Comparison of ENCODE assay signal across 8 cellular contexts in genomic region chr1:121097867-121098215, GRCh38.
A peak's percentile ranks its signal among the peaks of the same experiment; 100 is the strongest.
DNase-seq lines count a peak whose midpoint lies in the region; ATAC-seq and TF ChIP-seq lines count a peak whose summit lies in the region.
"Not testable (repeated sequence)": the region's sequence is repeated elsewhere in the genome, so short reads cannot be mapped to it uniquely, and the experiment has no call there.

No MANE protein-coding gene starts in this region.

- peak overlapping the region; percentile 71 for H2AFZ ChIP-seq in mammary epithelial cell (ENCODE audit: low read depth, low read length)

- not testable (repeated sequence) for H3K27ac Mint-ChIP-seq in Caco-2 (ENCODE audit: unreplicated experiment); nephron
- peak overlapping the region in 1 of 2 donors; percentile 52 for H3K27ac Mint-ChIP-seq in stimulated activated naive CD8-positive, alpha-beta T cell treated with anti-CD3 and anti-CD28 coated beads, Interleukin-15, amount 100 ng/mL, for 72 hours

- CTCF ChIA-PET in Caco-2 (lab: Charles Lee); mammary epithelial cell (lab: Charles Lee; ENCODE audit: low non-redundant PET): not testable (repeated sequence)

- H3K4me3 ChIP-seq in Caco-2 (ENCODE audit: low read depth, low read length) (peak overlapping the region; percentile 24; the same call in 1 of the 2 replicates), HUES64 (ENCODE audit: low read length) (peak overlapping the region; percentile 53), mammary epithelial cell (replicated peaks in 1 of 3; ENCODE audit: insufficient read depth in 1 of 3, low read depth in 2 of 3, low read length in 3 of 3) (peak overlapping the region in 2 of 3 experiments; percentile 20 to 23), heart right ventricle (peak overlapping the region in 7 of 10 donors; percentile 30 to 57 (median 54))

- H3K9me3 Mint-ChIP-seq in Caco-2 (ENCODE audit: unreplicated experiment); nephron; stimulated activated naive CD8-positive, alpha-beta T cell treated with anti-CD3 and anti-CD28 coated beads, Interleukin-15, amount 100 ng/mL, for 72 hours: not testable (repeated sequence)

- H3K27ac ChIP-seq in HUES64 (ENCODE audit: low read depth, low read length); mammary epithelial cell (ENCODE audit: insufficient read depth, low read depth, low read length); heart right ventricle: not testable (repeated sequence)

- not testable (repeated sequence) for H3K27me3 Mint-ChIP-seq in Caco-2 (ENCODE audit: insufficient read depth, unreplicated experiment); nephron (ENCODE audit: low read depth); stimulated activated naive CD8-positive, alpha-beta T cell treated with anti-CD3 and anti-CD28 coated beads, Interleukin-15, amount 100 ng/mL, for 72 hours

- not testable (repeated sequence) for TF ChIP-seq CTCF in Caco-2 (IDR thresholded peaks at IDR 0.05; ENCODE audit: insufficient read depth in 1 of 2, low read depth in 1 of 2, low read length in 1 of 2, severe bottlenecking in 1 of 2, unreplicated experiment in 1 of 2); mammary epithelial cell (conservative IDR thresholded peaks at IDR 0.05 in 1 of 2, IDR thresholded peaks at IDR 0.05 in 1 of 2; ENCODE audit: extremely low read depth in 1 of 2, insufficient read depth in 1 of 2, low read depth in 1 of 2, low read length in 2 of 2); heart right ventricle (IDR thresholded peaks at IDR 0.05); nephron (IDR thresholded peaks at IDR 0.05; ENCODE audit: unreplicated experiment in 3 of 3)

- WGBS in HUES64, result 3% methylated on average over 6 of the region's 21 CpGs
- 0% methylated on average over 4 of the region's 21 CpGs for WGBS in mammary epithelial cell (ENCODE audit: low coverage, missing lambda C conversion rate)
- WGBS in heart right ventricle, 2 donors, result 10 to 20% methylated on average over 10 to 13 of the region's 21 CpGs

- H3K36me3 Mint-ChIP-seq in Caco-2 (ENCODE audit: insufficient read depth, unreplicated experiment); nephron (ENCODE audit: low read depth): not testable (repeated sequence)

- ATAC-seq in GM21723 (IDR thresholded peaks at IDR 0.05; ENCODE audit: unreplicated experiment) (peak; percentile 19), heart right ventricle (peak in 3 of 8 donors; percentile 3 to 35 (median 3))
- not testable (repeated sequence) for ATAC-seq in stimulated activated naive CD8-positive, alpha-beta T cell treated with anti-CD3 and anti-CD28 coated beads, Interleukin-15, amount 100 ng/mL, for 72 hours

- intact Hi-C loops in Caco-2 (cut with micrococcal nuclease; ENCODE audit: unreplicated experiment); mammary epithelial cell (cut with micrococcal nuclease); heart right ventricle (cut with DNase I): not testable (repeated sequence)

- H3K4me1 Mint-ChIP-seq in Caco-2 (ENCODE audit: low read depth, unreplicated experiment); nephron; stimulated activated naive CD8-positive, alpha-beta T cell treated with anti-CD3 and anti-CD28 coated beads, Interleukin-15, amount 100 ng/mL, for 72 hours: not testable (repeated sequence)

- peak overlapping the region; percentile 47 for H3K4me2 ChIP-seq in mammary epithelial cell (ENCODE audit: insufficient read depth, low read depth, low read length)

- not testable (repeated sequence) for H3K9ac ChIP-seq in HUES64 (ENCODE audit: low read depth, low read length); mammary epithelial cell (ENCODE audit: insufficient read depth, low read length)

- POLR2A ChIA-PET in Caco-2 (lab: Charles Lee), result not testable (repeated sequence)

- in situ Hi-C loops in mammary epithelial cell (cut with MboI; ENCODE audit: low sequenced_read_pairs in 2 of 2), result not testable (repeated sequence)

- H4K20me1 ChIP-seq in mammary epithelial cell (ENCODE audit: insufficient read depth, low read length), result not testable (repeated sequence)

- H3K4me3 Mint-ChIP-seq in Caco-2 (ENCODE audit: unreplicated experiment), result peak overlapping the region; percentile 54
- H3K4me3 Mint-ChIP-seq in nephron, result peak overlapping the region in 2 of 3 experiments; percentile 64 to 77
- peak overlapping the region; percentile 79 for H3K4me3 Mint-ChIP-seq in stimulated activated naive CD8-positive, alpha-beta T cell treated with anti-CD3 and anti-CD28 coated beads, Interleukin-15, amount 100 ng/mL, for 72 hours

- DNase-seq in Caco-2 (peak in 1 of 2 experiments; percentile 34), SK-N-DZ (ENCODE audit: low spot score) (peak; percentile 1), mammary epithelial cell (peak; percentile 3)
- not testable (repeated sequence) for DNase-seq in heart right ventricle; stimulated activated naive CD8-positive, alpha-beta T cell treated with anti-CD3 and anti-CD28 coated beads, Interleukin-15, amount 100 ng/mL, for 72 hours

- not testable (repeated sequence) for H3K79me2 ChIP-seq in mammary epithelial cell (ENCODE audit: insufficient read depth, low read length)

- H3K4me1 ChIP-seq in Caco-2; HUES64 (ENCODE audit: insufficient read depth, low read length); mammary epithelial cell (ENCODE audit: insufficient read depth, low read length); heart right ventricle: not testable (repeated sequence)

- not testable (repeated sequence) for H3K27me3 ChIP-seq in Caco-2 (replicated peaks; ENCODE audit: control insufficient read depth, insufficient read depth, low read length); HUES64 (ENCODE audit: insufficient read depth, low read length); mammary epithelial cell (ENCODE audit: insufficient read depth, low read length); heart right ventricle

- not testable (repeated sequence) for H3K36me3 ChIP-seq in Caco-2 (ENCODE audit: control insufficient read depth, insufficient read depth, low read length); HUES64 (ENCODE audit: insufficient read depth, low read length); mammary epithelial cell (ENCODE audit: insufficient read depth, low read length); heart right ventricle

- dilution Hi-C loops in mammary epithelial cell (cut with HindIII; ENCODE audit: low sequenced_read_pairs), result not testable (repeated sequence)

- not testable (repeated sequence) for H3K9me3 ChIP-seq in Caco-2; HUES64 (ENCODE audit: insufficient read depth, low read depth, low read length); mammary epithelial cell (replicated peaks; ENCODE audit: insufficient read depth, low read length); heart right ventricle

- BruUV-seq in Caco-2 (replicated peaks; lab: Mats Ljungman, UMichigan); mammary epithelial cell (replicated peaks; lab: Mats Ljungman, UMichigan): not testable (repeated sequence)
